Comparison of ENCODE assay signal across 8 cellular contexts in genomic region chr3:185153170-185153733, GRCh38. TPM values are rescaled to one million over a fixed set of nuclear protein-coding genes. Genes with fewer than 3 reads are reported as not detected.
DNase-seq lines count a peak whose midpoint lies in the region; ATAC-seq and TF ChIP-seq lines count a peak whose summit lies in the region.

No MANE protein-coding gene starts in this region.

- POLR2A ChIA-PET in MCF 10A (lab: Yijun Ruan, JAX) = no interaction called here
- POLR2A ChIA-PET in activated CD8-positive, alpha-beta T cell treated with anti-CD3 and anti-CD28 coated beads for 36 hours (lab: Charles Lee) = interaction anchor here (0.5 kb wide), 1 partner anchor 434 kb away, joined by 3 read pairs; no protein-coding TSS in a partner anchor

- peak overlapping the region; percentile 54 to 72 for H3K27ac ChIP-seq in breast epithelium
- peak overlapping the region; percentile 91 for H3K27ac ChIP-seq in left ventricle myocardium inferior (replicated peaks)

- H3K36me3 ChIP-seq in breast epithelium = no peaks in the 10 kb centered on the region
- H3K36me3 ChIP-seq in left ventricle myocardium inferior = no peaks in the 10 kb centered on the region

- H3K4me1 ChIP-seq in breast epithelium = peaks cover 0 to 6% of the 10 kb centered on the region in 2 donors
- peaks cover 46% of the 10 kb centered on the region for H3K4me1 ChIP-seq in left ventricle myocardium inferior

- DNase-seq in breast epithelium (ENCODE audit: low spot score in 2 of 2) (no peak), MCF 10A (ENCODE audit: unreplicated experiment) (no peak), left ventricle myocardium inferior (no peak), retinal pigment epithelial cell (ENCODE audit: low read depth) (no peak), SKM-1 treated with dmso at 0.1 percent for 144 hours (lab: John Stamatoyannopoulos, UW; ENCODE audit: unreplicated experiment) (no peak), SHP77 (lab: John Stamatoyannopoulos, UW) (no peak)
- peak; percentile 10 for DNase-seq in activated CD8-positive, alpha-beta T cell treated with anti-CD3 and anti-CD28 coated beads for 36 hours

- ATAC-seq in activated CD8-positive, alpha-beta T cell treated with anti-CD3 and anti-CD28 coated beads for 36 hours = peak; percentile 29
- no peak for ATAC-seq in HG02970 (IDR thresholded peaks at IDR 0.05; ENCODE audit: low FRiP score, unreplicated experiment)

- H3K9me3 ChIP-seq in breast epithelium (no peaks in the 10 kb centered on the region), left ventricle myocardium inferior (replicated peaks) (no peaks in the 10 kb centered on the region)

- no TSS peak for BruUV-seq in MCF 10A (replicated peaks; lab: Mats Ljungman, UMichigan)

- H3K9me3 Mint-ChIP-seq in MCF 10A (ENCODE audit: unreplicated experiment) = no peaks in the 10 kb centered on the region
- H3K9me3 Mint-ChIP-seq in activated CD8-positive, alpha-beta T cell treated with anti-CD3 and anti-CD28 coated beads for 36 hours = no peaks in the 10 kb centered on the region

- no peak for TF ChIP-seq POLR2A in breast epithelium (IDR thresholded peaks at IDR 0.05)

- H3K4me3 Mint-ChIP-seq in MCF 10A (ENCODE audit: unreplicated experiment) = no peak overlapping the region
- peak overlapping the region; percentile 67 for H3K4me3 Mint-ChIP-seq in activated CD8-positive, alpha-beta T cell treated with anti-CD3 and anti-CD28 coated beads for 36 hours

- no peaks in the 10 kb centered on the region for H3K4me1 Mint-ChIP-seq in MCF 10A (ENCODE audit: insufficient read depth, unreplicated experiment)
- H3K4me1 Mint-ChIP-seq in activated CD8-positive, alpha-beta T cell treated with anti-CD3 and anti-CD28 coated beads for 36 hours (ENCODE audit: low read depth) = peaks cover 2% of the 10 kb centered on the region

- no peaks in the 10 kb centered on the region for H3K36me3 Mint-ChIP-seq in MCF 10A (ENCODE audit: insufficient read depth, unreplicated experiment)
- no peaks in the 10 kb centered on the region for H3K36me3 Mint-ChIP-seq in activated CD8-positive, alpha-beta T cell treated with anti-CD3 and anti-CD28 coated beads for 36 hours (ENCODE audit: low read depth)

- CTCF ChIA-PET in MCF 10A (lab: Yijun Ruan, JAX) = no interaction called here
- CTCF ChIA-PET in activated CD8-positive, alpha-beta T cell treated with anti-CD3 and anti-CD28 coated beads for 36 hours (lab: Charles Lee) = no interaction called here

- peaks cover 23% of the 10 kb centered on the region for H3K27me3 Mint-ChIP-seq in MCF 10A (ENCODE audit: insufficient read depth, unreplicated experiment)
- peaks cover 30% of the 10 kb centered on the region for H3K27me3 Mint-ChIP-seq in activated CD8-positive, alpha-beta T cell treated with anti-CD3 and anti-CD28 coated beads for 36 hours

- peak overlapping the region; percentile 57 to 72 (median 63) for H3K4me3 ChIP-seq in breast epithelium
- H3K4me3 ChIP-seq in left ventricle myocardium inferior = peak overlapping the region; percentile 74
- H3K4me3 ChIP-seq in retinal pigment epithelial cell (ENCODE audit: low read length) = peak overlapping the region; percentile 41

- H3K27ac Mint-ChIP-seq in MCF 10A (ENCODE audit: low read depth, unreplicated experiment) = no peak overlapping the region
- no peak overlapping the region for H3K27ac Mint-ChIP-seq in activated CD8-positive, alpha-beta T cell treated with anti-CD3 and anti-CD28 coated beads for 36 hours

- no peak for TF ChIP-seq CTCF in breast epithelium (IDR thresholded peaks at IDR 0.05)
- no peak for TF ChIP-seq CTCF in MCF 10A (IDR thresholded peaks at IDR 0.05; ENCODE audit: unreplicated experiment)
- no peak for TF ChIP-seq CTCF in activated CD8-positive, alpha-beta T cell treated with anti-CD3 and anti-CD28 coated beads for 36 hours (IDR thresholded peaks at IDR 0.05)
- TF ChIP-seq CTCF in left ventricle myocardium inferior (IDR thresholded peaks at IDR 0.05; ENCODE audit: borderline replicate concordance) = no peak
- TF ChIP-seq CTCF in retinal pigment epithelial cell (conservative IDR thresholded peaks at IDR 0.05; ENCODE audit: low read depth, low read length) = no peak

- intact Hi-C loops in breast epithelium (cut with DNase I; ENCODE audit: low total_unique reads) (no loop called here), MCF 10A (cut with micrococcal nuclease) (no loop called here), left ventricle myocardium inferior (cut with micrococcal nuclease) (no loop called here)
- intact Hi-C loops in activated CD8-positive, alpha-beta T cell treated with anti-CD3 and anti-CD28 coated beads for 36 hours (cut with micrococcal nuclease) = no loop called here

- H3K27me3 ChIP-seq in breast epithelium = peaks cover 3 to 7% of the 10 kb centered on the region in 2 donors
- H3K27me3 ChIP-seq in left ventricle myocardium inferior (ENCODE audit: low read depth) = peaks cover 90% of the 10 kb centered on the region

RNA-seq across cellular contexts. Expression of gene C3orf70, which starts 0.4 kb away (rescaled TPM):
- total RNA-seq in breast epithelium (1 to 10 TPM; 1.3 to 4.8 (median 3.8) TPM), MCF 10A (2022) (not detected in 2 replicates), left ventricle myocardium inferior (1.4 TPM)
- under 1 TPM in 1 of 2 experiments, not detected in 1; 0.04 TPM for total RNA-seq in activated CD8-positive, alpha-beta T cell treated with anti-CD3 and anti-CD28 coated beads for 36 hours
